25 cellular contexts compared by ENCODE assay signal in the genomic region with DNA sequence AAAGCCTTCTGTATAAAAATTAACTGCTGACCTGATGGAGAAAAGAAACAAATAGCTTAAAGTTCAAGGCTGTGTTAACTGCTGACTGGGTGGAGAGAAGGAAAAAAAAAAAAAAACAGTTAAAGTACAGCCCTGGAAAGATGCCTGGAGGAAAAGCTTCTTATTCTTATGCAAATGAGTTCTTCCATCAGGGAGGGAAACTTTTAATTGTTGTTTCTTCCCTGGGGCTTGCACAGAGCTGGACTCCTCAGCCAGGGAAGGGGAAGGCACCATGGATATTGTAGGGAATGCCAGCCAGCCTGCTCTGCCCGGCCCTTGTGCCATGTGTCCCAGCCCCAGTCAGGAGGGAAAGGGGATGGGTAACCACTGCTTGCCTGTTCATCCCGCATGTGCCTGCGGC.
"Had no signal": no experiment of that assay in that cellular context is flagged by ENCODE, and none has a peak within 500 bp of the region (broad histone marks: within the 10 kb centered on the region; RNA-seq: fewer than 3 reads in every experiment).

No MANE protein-coding gene starts in this region.

- H3K4me2 ChIP-seq: SK-N-SH had no signal

- H3K27me3 ChIP-seq: adrenal gland, SJCRH30 had no signal

- H3K9ac ChIP-seq: SK-N-SH had no signal

- H3K27ac ChIP-seq: adrenal gland, RWPE1, SJCRH30, VCaP had no signal

- H3K4me1 ChIP-seq: adrenal gland, SJCRH30 had no signal

- H3K4me3 ChIP-seq: adrenal gland, SJCRH30 had no signal

- H3K36me3 ChIP-seq: adrenal gland, SJCRH30 had no signal

- ATAC-seq: activated CD4-positive, alpha-beta T cell treated with anti-CD3 and anti-CD28 coated beads for 36 hours; activated T-cell treated with anti-CD3 and anti-CD28 coated beads, Interleukin-2, amount 50 U/mL, for 72 hours; Panc1 had no signal

- H3K9me3 ChIP-seq: adrenal gland, SK-N-SH had no signal

- DNase-seq: activated CD4-positive, alpha-beta memory T cell treated with anti-CD3 and anti-CD28 coated beads, Interleukin-2, amount 10 ng/mL, durations not matched to agents 7 days and 5 days; activated CD4-positive, alpha-beta T cell treated with anti-CD3 and anti-CD28 coated beads for 36 hours; activated CD4-positive, alpha-beta T cell treated with anti-CD3 and anti-CD28 coated beads, Interleukin-2, amount 50 U/mL, for 1 hour; activated naive CD4-positive, alpha-beta T cell treated with anti-CD3 and anti-CD28 coated beads, Interleukin-2, amount 50 U/mL, for 16 hours; activated naive CD8-positive, alpha-beta T cell treated with anti-CD3 and anti-CD28 coated beads, Interleukin-2, amount 10 ng/mL, durations not matched to agents 7 days and 5 days; activated T-cell treated with anti-CD3 and anti-CD28 coated beads for 4 hours; activated T-cell treated with anti-CD3 and anti-CD28 coated beads, Interleukin-2, amount 50 U/mL, for 72 hours; adrenal gland; anterior cingulate cortex; cerebellar nuclear complex; NCI-H1048; NCI-H2029; NCI-H2107; NCI-H2171 treated with DMSO at 0.1 percent for 48 hours; NCI-H226; NCI-H526; NCI-H82; OCI-M1; Right ventricle myocardium superior; SJCRH30; SK-N-SH; T-helper 1 cell had no signal
